ENCODE assay signal across 25 cellular contexts in genomic region chr4:142818476-142818875, GRCh38. TPM values are rescaled to one million over a fixed set of nuclear protein-coding genes. Genes with fewer than 3 reads are reported as not detected.
DNase-seq lines count a peak whose midpoint lies in the region; ATAC-seq, FAIRE-seq and TF ChIP-seq lines count a peak whose summit lies in the region.
"Had no signal": no experiment of that assay in that cellular context is flagged by ENCODE, and none has a peak within 500 bp of the region (broad histone marks: within the 10 kb centered on the region; RNA-seq: fewer than 3 reads in every experiment).

No MANE protein-coding gene starts in this region.

- H2AK9ac ChIP-seq in IMR-90 (replicated peaks; ENCODE audit: low read depth, low read length, poor library complexity): no peak overlapping the region

- TF ChIP-seq RAD21 in IMR-90 (IDR thresholded peaks at IDR 0.05; ENCODE audit: low read length): no peak

- no peak overlapping the region for H2AFZ ChIP-seq in IMR-90 (replicated peaks; ENCODE audit: low read length, poor library complexity)
- no peak overlapping the region for H2AFZ ChIP-seq in astrocyte (ENCODE audit: low read depth, low read length)
- H2AFZ ChIP-seq in osteoblast (ENCODE audit: low read length): peak overlapping the region; percentile 42

- no peak for ATAC-seq in IMR-90 (ENCODE audit: low read depth)
- ATAC-seq: heart left ventricle had no signal

- no peak for FAIRE-seq in astrocyte (lab: Jason Lieb, UNC)
- FAIRE-seq: D721Med, GM19239 had no signal

- H3K36me3 ChIP-seq in IMR-90 (ENCODE audit: control insufficient read depth, insufficient read depth, low read length) (no peaks in the 10 kb centered on the region), astrocyte (ENCODE audit: insufficient read depth, low read length) (no peaks in the 10 kb centered on the region), osteoblast (ENCODE audit: insufficient read depth, low read length) (no peaks in the 10 kb centered on the region)
- H3K36me3 ChIP-seq: heart left ventricle, neutrophil, WERI-Rb-1 had no signal

- H3K79me2 ChIP-seq in astrocyte (ENCODE audit: insufficient read depth, low read length) (no peaks in the 10 kb centered on the region), osteoblast (ENCODE audit: insufficient read depth, low read length) (no peaks in the 10 kb centered on the region)

- H3K4me1 ChIP-seq in IMR-90 (ENCODE audit: control insufficient read depth, insufficient read depth, low read length) (peaks cover 4% of the 10 kb centered on the region; the same call in 1 of the 2 replicates), astrocyte (ENCODE audit: insufficient read depth, low read length) (peaks cover 24% of the 10 kb centered on the region), osteoblast (ENCODE audit: insufficient read depth, low read length) (peaks cover 37% of the 10 kb centered on the region)

- H3K4me1 Mint-ChIP-seq in Calu3 (ENCODE audit: low read depth, unreplicated experiment): peaks cover 31% of the 10 kb centered on the region
- peaks cover 29% of the 10 kb centered on the region for H3K4me1 Mint-ChIP-seq in astrocyte (ENCODE audit: low read depth, unreplicated experiment)

- no peaks in the 10 kb centered on the region for H3K36me3 Mint-ChIP-seq in Calu3 (ENCODE audit: insufficient read depth, unreplicated experiment)
- H3K36me3 Mint-ChIP-seq in astrocyte (ENCODE audit: low read depth, unreplicated experiment): no peaks in the 10 kb centered on the region

- no peaks in the 10 kb centered on the region for H4K20me1 ChIP-seq in IMR-90 (ENCODE audit: insufficient read depth, low read length)
- no peaks in the 10 kb centered on the region for H4K20me1 ChIP-seq in astrocyte (ENCODE audit: insufficient read depth, low read length)
- no peaks in the 10 kb centered on the region for H4K20me1 ChIP-seq in osteoblast (ENCODE audit: insufficient read depth, low read length)

- POLR2A ChIA-PET in IMR-90 (lab: Charles Lee; ENCODE audit: unreplicated experiment): no interaction called here

- CTCF ChIA-PET in Calu3 (lab: Charles Lee): interaction anchor here (0.6 kb wide), 1 partner anchor 585 kb away, joined by 3 read pairs; no protein-coding TSS in a partner anchor
- CTCF ChIA-PET in IMR-90 (lab: Yijun Ruan, JAX): no interaction called here

- H3K9ac ChIP-seq in IMR-90 (ENCODE audit: low read depth, low read length) (no peak overlapping the region), astrocyte (ENCODE audit: low read length) (peak overlapping the region; percentile 2)
- H3K9ac ChIP-seq: KMS-11 had no signal

- no peak overlapping the region for H3K23ac ChIP-seq in IMR-90 (ENCODE audit: low read depth, low read length)

- H3K9me1 ChIP-seq in IMR-90 (ENCODE audit: insufficient read depth, low read length): peaks cover 5% of the 10 kb centered on the region

- H2BK15ac ChIP-seq in IMR-90 (ENCODE audit: low read depth, low read length): no peak overlapping the region; the same call in 2 of the 3 replicates

- no peaks in the 10 kb centered on the region for H3K27me3 Mint-ChIP-seq in Calu3 (ENCODE audit: unreplicated experiment)
- no peaks in the 10 kb centered on the region for H3K27me3 Mint-ChIP-seq in astrocyte (ENCODE audit: low read depth, unreplicated experiment)
- H3K27me3 Mint-ChIP-seq: activated naive CD4-positive, alpha-beta T cell treated with anti-CD3 and anti-CD28 coated beads, Interleukin-2, amount 50 U/mL, for 24 hours had no signal

- no peak for TF ChIP-seq CTCF in Calu3 (IDR thresholded peaks at IDR 0.05; ENCODE audit: unreplicated experiment)
- TF ChIP-seq CTCF in IMR-90 (conservative IDR thresholded peaks at IDR 0.05; ENCODE audit: low read depth, low read length): no peak
- no peak for TF ChIP-seq CTCF in astrocyte (IDR thresholded peaks at IDR 0.05; ENCODE audit: insufficient read depth, low read depth, low read length)
- no peak for TF ChIP-seq CTCF in osteoblast (IDR thresholded peaks at IDR 0.05; ENCODE audit: extremely low read depth, low read depth, low read length)

- H3K27ac Mint-ChIP-seq in Calu3 (ENCODE audit: unreplicated experiment): no peak overlapping the region
- H3K27ac Mint-ChIP-seq in astrocyte (ENCODE audit: unreplicated experiment): peak overlapping the region; percentile 73
- H3K27ac Mint-ChIP-seq: activated naive CD4-positive, alpha-beta T cell treated with anti-CD3 and anti-CD28 coated beads, Interleukin-2, amount 50 U/mL, for 24 hours had no signal

- peak overlapping the region; percentile 35 for H3K4me3 Mint-ChIP-seq in Calu3 (ENCODE audit: low read depth, unreplicated experiment)
- no peak overlapping the region for H3K4me3 Mint-ChIP-seq in astrocyte (ENCODE audit: unreplicated experiment)
- H3K4me3 Mint-ChIP-seq: activated naive CD4-positive, alpha-beta T cell treated with anti-CD3 and anti-CD28 coated beads, Interleukin-2, amount 50 U/mL, for 24 hours had no signal

- H3K27me3 ChIP-seq in IMR-90 (ENCODE audit: control insufficient read depth, insufficient read depth, low read length) (no peaks in the 10 kb centered on the region), astrocyte (ENCODE audit: insufficient read depth, low read length) (no peaks in the 10 kb centered on the region), osteoblast (ENCODE audit: insufficient read depth, low read length) (no peaks in the 10 kb centered on the region)
- H3K27me3 ChIP-seq: heart left ventricle, neutrophil had no signal

- WGBS in IMR-90 (ENCODE audit: extremely low coverage in 2 of 2, insufficient read length in 1 of 2), 2 experiments: no CpG with 5 or more reads among the region's 4 CpGs

- H2BK5ac ChIP-seq in IMR-90 (ENCODE audit: low read depth, low read length, poor library complexity, severe bottlenecking): peak overlapping the region; percentile 73

- H3K14ac ChIP-seq in IMR-90 (replicated peaks; ENCODE audit: low read depth, low read length): peak overlapping the region; percentile 86

- no peak overlapping the region for H2BK20ac ChIP-seq in IMR-90 (ENCODE audit: low read depth, low read length)

- no peak for TF ChIP-seq POLR2A in IMR-90 (IDR thresholded peaks at IDR 0.05; ENCODE audit: low read depth, low read length)

- H4K8ac ChIP-seq in IMR-90 (ENCODE audit: low read depth in 2 of 2, low read length in 2 of 2): peak overlapping the region in 1 of 2 experiments; percentile 57; a peak in 1 of 4 replicates

- peak overlapping the region; percentile 66; the same call in 1 of the 2 replicates for H4K91ac ChIP-seq in IMR-90 (ENCODE audit: insufficient read depth, low read depth, low read length)

- peak overlapping the region; percentile 13; the same call in 1 of the 2 replicates for H3K27ac ChIP-seq in IMR-90 (ENCODE audit: insufficient read depth, low read length)
- peak overlapping the region; percentile 79 for H3K27ac ChIP-seq in astrocyte (ENCODE audit: low read depth, low read length)
- peak overlapping the region; percentile 89 for H3K27ac ChIP-seq in osteoblast (ENCODE audit: low read depth, low read length)
- H3K27ac ChIP-seq: C4-2B, KMS-11, neutrophil, WERI-Rb-1 had no signal

- H3K79me1 ChIP-seq in IMR-90 (ENCODE audit: low read depth in 1 of 2, low read length in 2 of 2): no peaks in the 10 kb centered on the region

- H4K5ac ChIP-seq in IMR-90 (ENCODE audit: low read depth, low read length): peak overlapping the region; percentile 63; the same call in 1 of the 2 replicates

- intact Hi-C loops in Calu3 (cut with micrococcal nuclease; ENCODE audit: unreplicated experiment): no loop called here
- intact Hi-C loops in IMR-90 (cut with micrococcal nuclease): no loop called here

- in situ Hi-C loops in IMR-90 (cut with MboI; ENCODE audit: low sequenced_read_pairs): no loop called here

- peak overlapping the region; percentile 73; the same call in 1 of the 2 replicates for H2BK120ac ChIP-seq in IMR-90 (ENCODE audit: low read depth, low read length)

- H3K9me3 Mint-ChIP-seq in Calu3 (ENCODE audit: low read depth, unreplicated experiment) (peaks cover 3% of the 10 kb centered on the region), astrocyte (ENCODE audit: unreplicated experiment) (no peaks in the 10 kb centered on the region)
- H3K9me3 Mint-ChIP-seq: activated naive CD4-positive, alpha-beta T cell treated with anti-CD3 and anti-CD28 coated beads, Interleukin-2, amount 50 U/mL, for 24 hours had no signal

- H3K56ac ChIP-seq in IMR-90 (ENCODE audit: extremely low read depth, insufficient read depth, low read length): no peak overlapping the region

- dilution Hi-C loops in IMR-90 (cut with HindIII; ENCODE audit: low sequenced_read_pairs, unreplicated experiment): no loop called here

- H3K18ac ChIP-seq in IMR-90 (ENCODE audit: low read depth, low read length): peak overlapping the region; percentile 81; the same call in 1 of the 2 replicates

- H3K9me3 ChIP-seq in IMR-90 (ENCODE audit: control insufficient read depth, insufficient read depth, low read length) (no peaks in the 10 kb centered on the region), astrocyte (ENCODE audit: insufficient read depth, low read depth, low read length) (no peaks in the 10 kb centered on the region), osteoblast (ENCODE audit: low read depth, low read length) (no peaks in the 10 kb centered on the region)
- H3K9me3 ChIP-seq: heart left ventricle, neutrophil, psoas muscle had no signal

- peak overlapping the region; percentile 48; the same call in 1 of the 2 replicates for H3K4ac ChIP-seq in IMR-90 (ENCODE audit: low read depth, low read length)

- peak overlapping the region; percentile 75; the same call in 1 of the 2 replicates for H2AK5ac ChIP-seq in IMR-90 (ENCODE audit: low read depth, low read length)

- no TSS peak for BruUV-seq in Calu3 (replicated peaks; lab: Mats Ljungman, UMichigan)
- BruUV-seq in IMR-90 (replicated peaks; lab: Mats Ljungman, UMichigan): no TSS peak

- no peak overlapping the region for H3K4me2 ChIP-seq in IMR-90 (ENCODE audit: low read depth, low read length)
- H3K4me2 ChIP-seq in astrocyte (ENCODE audit: low read length): peak overlapping the region; percentile 77
- peak overlapping the region; percentile 82 for H3K4me2 ChIP-seq in osteoblast (ENCODE audit: insufficient read depth, low read length)
- H3K4me2 ChIP-seq: KMS-11 had no signal

- DNase-seq in Calu3 (no peak), IMR-90 (no peak), astrocyte (ENCODE audit: low read depth) (peak; percentile 55), osteoblast (ENCODE audit: insufficient read length, low spot score, missing footprints) (no peak), LoVo (ENCODE audit: low spot score) (no peak), mucosa of gallbladder (ENCODE audit: low spot score) (no peak)
- no peak for DNase-seq in stimulated activated CD4-positive, alpha-beta T cell treated with anti-CD3 and anti-CD28 coated beads, Interleukin-1b, Interleukin-23, amount 100 ng/mL, for 48 hours
- DNase-seq in stimulated activated CD4-positive, alpha-beta T cell treated with anti-CD3 and anti-CD28 coated beads, Interleukin-15, amount 100 ng/mL, for 24 hours: no peak
- DNase-seq: ACHN; aorta; heart left ventricle; kidney glomerular epithelial cell; NCI-H1048; NCI-H187 treated with DMSO at 0.1 percent for 48 hours; NCI-H526; psoas muscle; stimulated activated CD4-positive, alpha-beta T cell treated with anti-CD3 and anti-CD28 coated beads, Interleukin-2, amount 100 ng/mL, for 24 hours; WERI-Rb-1 had no signal

- H3K4me3 ChIP-seq in IMR-90 (ENCODE audit: insufficient read depth, low read depth, low read length): no peak overlapping the region
- H3K4me3 ChIP-seq in astrocyte (ENCODE audit: insufficient read depth, low read depth, low read length): no peak overlapping the region
- H3K4me3 ChIP-seq in osteoblast (ENCODE audit: insufficient read depth, low read length): no peak overlapping the region
- H3K4me3 ChIP-seq: lung had no signal

RNA-seq across cellular contexts. Expression of gene INPP4B, which starts 27.6 kb away (rescaled TPM):
- total RNA-seq in Calu3 (2022) (86.9 and 114 TPM in 2 replicates), IMR-90 (2012; rRNA removed) (13.3 and 14.0 TPM in 2 replicates), astrocyte (2.4 and 2.8 TPM in 2 replicates), osteoblast (11.6 and 15.6 TPM in 2 replicates), mucosa of gallbladder (16.0 TPM)
- polyA plus RNA-seq in IMR-90 (2012; rRNA removed): 1.6 and 1.8 TPM in 2 replicates
- 0.28 and 0.32 TPM in 2 replicates for polyA plus RNA-seq in IMR-90 (2012; cell fraction: cytosol; rRNA removed)
- polyA plus RNA-seq in IMR-90 (2012; cell fraction: nucleus; rRNA removed; ENCODE audit: low replicate concordance): 0.28 and 1.4 TPM in 2 replicates

Comparison
In these comparisons a context has a peak if more than half of its experiments do, and no peak if none do; other contexts are left out.
1. H3K27ac ChIP-seq: peak in every context shown above with its lines; median percentile 89 in osteoblast; 79 in astrocyte; 13 in IMR-90.